25 cellular contexts compared by ENCODE assay signal in genomic region chr17:75819723-75820410, GRCh38.
"Had no signal": no experiment of that assay in that cellular context is flagged by ENCODE, and none has a peak within 500 bp of the region (broad histone marks: within the 10 kb centered on the region; RNA-seq: fewer than 3 reads in every experiment).

No MANE protein-coding gene starts in this region.

- H3K27ac Mint-ChIP-seq: activated CD4-positive, alpha-beta T cell treated with anti-CD3 and anti-CD28 coated beads for 36 hours; activated CD8-positive, alpha-beta T cell treated with anti-CD3 and anti-CD28 coated beads for 36 hours; activated naive CD8-positive, alpha-beta T cell treated with anti-CD3 and anti-CD28 coated beads for 36 hours; activated T-cell treated with anti-CD3 and anti-CD28 coated beads, Interleukin-2, amount 50 U/mL, for 72 hours; endodermal cell had no signal

- H3K4me1 ChIP-seq: left lung, prostate gland, transverse colon had no signal

- ATAC-seq: activated CD4-positive, alpha-beta T cell treated with anti-CD3 and anti-CD28 coated beads for 36 hours; activated CD8-positive, alpha-beta T cell treated with anti-CD3 and anti-CD28 coated beads for 36 hours; activated T-cell treated with anti-CD3 and anti-CD28 coated beads, Interleukin-2, amount 50 U/mL, for 72 hours; left lung; stimulated activated naive CD8-positive, alpha-beta T cell treated with anti-CD3 and anti-CD28 coated beads, Interleukin-15, amount 100 ng/mL, for 72 hours had no signal

- H3K27me3 Mint-ChIP-seq: activated CD4-positive, alpha-beta T cell treated with anti-CD3 and anti-CD28 coated beads for 36 hours; activated CD8-positive, alpha-beta T cell treated with anti-CD3 and anti-CD28 coated beads for 36 hours; activated naive CD8-positive, alpha-beta T cell treated with anti-CD3 and anti-CD28 coated beads for 36 hours; naive B cell; stimulated activated naive CD8-positive, alpha-beta T cell treated with anti-CD3 and anti-CD28 coated beads, Interleukin-15, amount 100 ng/mL, for 72 hours had no signal

- H3K9me3 Mint-ChIP-seq: activated CD8-positive, alpha-beta T cell treated with anti-CD3 and anti-CD28 coated beads for 36 hours; activated naive CD8-positive, alpha-beta T cell treated with anti-CD3 and anti-CD28 coated beads for 36 hours; activated T-cell treated with anti-CD3 and anti-CD28 coated beads, Interleukin-2, amount 50 U/mL, for 72 hours; endodermal cell; naive B cell; neural crest cell; stimulated activated naive CD8-positive, alpha-beta T cell treated with anti-CD3 and anti-CD28 coated beads, Interleukin-15, amount 100 ng/mL, for 72 hours had no signal

- H3K9me3 ChIP-seq: left lung, prostate gland, right atrium auricular region, suprapubic skin, transverse colon, vagina had no signal

- H3K27ac ChIP-seq: left lung, prostate gland, right atrium auricular region, suprapubic skin, transverse colon, vagina had no signal

- H3K4me3 ChIP-seq: dorsolateral prefrontal cortex, left lung, prostate gland, right atrium auricular region, suprapubic skin, transverse colon, vagina had no signal

- H3K4me1 Mint-ChIP-seq: endodermal cell, neural crest cell had no signal

- DNase-seq: activated CD4-positive, alpha-beta T cell treated with anti-CD3 and anti-CD28 coated beads for 36 hours; activated CD8-positive, alpha-beta memory T cell treated with anti-CD3 and anti-CD28 coated beads, Interleukin-2, amount 50 U/mL, for 4 hours; activated CD8-positive, alpha-beta T cell treated with anti-CD3 and anti-CD28 coated beads for 36 hours; activated gamma-delta T cell; activated naive CD8-positive, alpha-beta T cell treated with anti-CD3 and anti-CD28 coated beads for 36 hours; activated T-cell treated with anti-CD3 and anti-CD28 coated beads, Interleukin-2, amount 50 U/mL, for 72 hours; amniotic stem cell; dorsolateral prefrontal cortex; endodermal cell; hypothalamus; islet precursor cell; mammary epithelial cell; naive B cell; stimulated activated CD4-positive, alpha-beta T cell treated with anti-CD3 and anti-CD28 coated beads, Interleukin-12 subunit alpha, Interleukin-12 subunit beta, amount 100 ng/mL, for 4 hours; stimulated activated CD4-positive, alpha-beta T cell treated with anti-CD3 and anti-CD28 coated beads, Interleukin-1b, Interleukin-23, amount 100 ng/mL, for 48 hours; stimulated activated naive CD8-positive, alpha-beta T cell treated with anti-CD3 and anti-CD28 coated beads, Interleukin-15, amount 100 ng/mL, for 72 hours; transverse colon had no signal

- H3K27me3 ChIP-seq: dorsolateral prefrontal cortex, left lung, right atrium auricular region, suprapubic skin, transverse colon, vagina had no signal

- FAIRE-seq: colon, frontal cortex had no signal

- H3K4me3 Mint-ChIP-seq: activated CD4-positive, alpha-beta T cell treated with anti-CD3 and anti-CD28 coated beads for 36 hours; activated CD8-positive, alpha-beta T cell treated with anti-CD3 and anti-CD28 coated beads for 36 hours; activated naive CD8-positive, alpha-beta T cell treated with anti-CD3 and anti-CD28 coated beads for 36 hours; activated T-cell treated with anti-CD3 and anti-CD28 coated beads, Interleukin-2, amount 50 U/mL, for 72 hours; endodermal cell; neural crest cell had no signal
